In genomic region chr2:210541280-210541902, GRCh38 we compare ENCODE assay signal across 14 cellular contexts. TPM values are rescaled to one million over a fixed set of nuclear protein-coding genes. Genes with fewer than 3 reads are reported as not detected.
DNase-seq lines count a peak whose midpoint lies in the region; TF ChIP-seq lines count a peak whose summit lies in the region.
"Had no signal": no experiment of that assay in that cellular context is flagged by ENCODE, and none has a peak within 500 bp of the region (broad histone marks: within the 10 kb centered on the region; RNA-seq: fewer than 3 reads in every experiment).

No MANE protein-coding gene starts in this region.

- TF ChIP-seq CTCF in dorsolateral prefrontal cortex (IDR thresholded peaks at IDR 0.05 in 54 of 56, conservative IDR thresholded peaks at IDR 0.05 in 2 of 56; ENCODE audit: low read depth in 1 of 56, partially characterized antibody in 56 of 56) (no peak), liver (IDR thresholded peaks at IDR 0.05; ENCODE audit: low read depth, low read length, missing input control) (no peak)

- no peak overlapping the region for H3K4me3 ChIP-seq in dorsolateral prefrontal cortex
- peak overlapping the region in 2 of 3 donors; percentile 11 to 17 for H3K4me3 ChIP-seq in liver (ENCODE audit: low read depth in 1 of 3, low read length in 3 of 3)
- H3K4me3 ChIP-seq: esophagus squamous epithelium, right atrium auricular region, uterus had no signal

- intact Hi-C loops in dorsolateral prefrontal cortex (cut with DNase I) = no loop called here

- H3K27me3 ChIP-seq in dorsolateral prefrontal cortex = no peaks in the 10 kb centered on the region
- H3K27me3 ChIP-seq in liver (ENCODE audit: control insufficient read depth in 4 of 4, insufficient read depth in 4 of 4, low read length in 3 of 4) = no peaks in the 10 kb centered on the region
- H3K27me3 ChIP-seq: esophagus squamous epithelium, right atrium auricular region, uterus had no signal

- H3K36me3 ChIP-seq in liver (ENCODE audit: control insufficient read depth in 4 of 4, insufficient read depth in 3 of 4, low read depth in 1 of 4, low read length in 3 of 4) = no peaks in the 10 kb centered on the region
- H3K36me3 ChIP-seq: esophagus squamous epithelium, right atrium auricular region, uterus had no signal

- 19% methylated on average over 3 of the region's 3 CpGs for WGBS in liver

- peak overlapping the region in 31 of 59 donors; percentile 1 to 63 (median 25) for H3K27ac ChIP-seq in dorsolateral prefrontal cortex
- H3K27ac ChIP-seq in liver (ENCODE audit: low read depth in 1 of 2, low read length in 2 of 2) = peak overlapping the region; percentile 49 to 81
- H3K27ac ChIP-seq: esophagus squamous epithelium, right atrium auricular region, uterus had no signal

- H3K9me3 ChIP-seq in liver (ENCODE audit: control insufficient read depth in 4 of 4, low read length in 3 of 4) = no peaks in the 10 kb centered on the region
- H3K9me3 ChIP-seq: esophagus squamous epithelium, right atrium auricular region, uterus had no signal

- TF ChIP-seq RAD21 in liver (IDR thresholded peaks at IDR 0.05) = peak; percentile 39 to 42

- DNase-seq in Ammon's horn (ENCODE audit: low spot score) (peak; percentile 7), NCI-H146 (lab: John Stamatoyannopoulos, UW) (peak; percentile 58), dorsolateral prefrontal cortex (peak in 1 of 10 donors; percentile 32), hepatic stellate cell (ENCODE audit: low spot score) (no peak), NOMO-1 treated with DMSO at 0.1 percent for 48 hours (lab: John Stamatoyannopoulos, UW; ENCODE audit: unreplicated experiment) (no peak), UCSD-AML1 (lab: John Stamatoyannopoulos, UW; ENCODE audit: unreplicated experiment) (no peak)
- DNase-seq in stimulated activated CD4-positive, alpha-beta T cell treated with anti-CD3 and anti-CD28 coated beads, Interleukin-2, amount 100 ng/mL, for 48 hours = no peak
- DNase-seq: esophagus squamous epithelium; MV-4-11; SIG-M5; stimulated activated naive CD8-positive, alpha-beta T cell treated with anti-CD3 and anti-CD28 coated beads, Interleukin-15, amount 100 ng/mL, for 72 hours; uterus had no signal

- H3K4me1 ChIP-seq in liver (ENCODE audit: control insufficient read depth in 4 of 4, insufficient read depth in 4 of 4, low read length in 3 of 4) = peaks cover 9 to 48% (median 36%) of the 10 kb centered on the region in 4 donors
- H3K4me1 ChIP-seq: esophagus squamous epithelium, right atrium auricular region, uterus had no signal

- H3K9ac ChIP-seq in liver (ENCODE audit: low read depth in 1 of 2, low read length in 2 of 2) = peak overlapping the region in 1 of 2 donors; percentile 52

TF ChIP-seq in liver, 16 proteins besides CTCF, POLR2A, EP300 and RAD21:
- peak; percentile 84 to 87 for TF ChIP-seq HNF4A (conservative IDR thresholded peaks at IDR 0.05)
- TF ChIP-seq REST (IDR thresholded peaks at IDR 0.05) = peak; percentile 70
- TF ChIP-seq TAF1 (conservative IDR thresholded peaks at IDR 0.05) = peak; percentile 91
- TF ChIP-seq YY1 (IDR thresholded peaks at IDR 0.05) = peak; percentile 95
- peak in 1 of 2 donors; percentile 72 for TF ChIP-seq EGR1 (IDR thresholded peaks at IDR 0.05; ENCODE audit: low read depth in 2 of 2)
- TF ChIP-seq, protein P1, sequence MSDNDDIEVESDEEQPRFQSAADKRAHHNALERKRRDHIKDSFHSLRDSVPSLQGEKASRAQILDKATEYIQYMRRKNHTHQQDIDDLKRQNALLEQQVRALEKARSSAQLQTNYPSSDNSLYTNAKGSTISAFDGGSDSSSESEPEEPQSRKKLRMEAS (IDR thresholded peaks at IDR 0.05) = peak; percentile 70
- peak; percentile 74 for TF ChIP-seq FOXA2 (IDR thresholded peaks at IDR 0.05)
- peak; percentile 77 to 90 for TF ChIP-seq JUND (IDR thresholded peaks at IDR 0.05)
- TF ChIP-seq NR2F2 (IDR thresholded peaks at IDR 0.05) = no peak
- TF ChIP-seq, protein P2, sequence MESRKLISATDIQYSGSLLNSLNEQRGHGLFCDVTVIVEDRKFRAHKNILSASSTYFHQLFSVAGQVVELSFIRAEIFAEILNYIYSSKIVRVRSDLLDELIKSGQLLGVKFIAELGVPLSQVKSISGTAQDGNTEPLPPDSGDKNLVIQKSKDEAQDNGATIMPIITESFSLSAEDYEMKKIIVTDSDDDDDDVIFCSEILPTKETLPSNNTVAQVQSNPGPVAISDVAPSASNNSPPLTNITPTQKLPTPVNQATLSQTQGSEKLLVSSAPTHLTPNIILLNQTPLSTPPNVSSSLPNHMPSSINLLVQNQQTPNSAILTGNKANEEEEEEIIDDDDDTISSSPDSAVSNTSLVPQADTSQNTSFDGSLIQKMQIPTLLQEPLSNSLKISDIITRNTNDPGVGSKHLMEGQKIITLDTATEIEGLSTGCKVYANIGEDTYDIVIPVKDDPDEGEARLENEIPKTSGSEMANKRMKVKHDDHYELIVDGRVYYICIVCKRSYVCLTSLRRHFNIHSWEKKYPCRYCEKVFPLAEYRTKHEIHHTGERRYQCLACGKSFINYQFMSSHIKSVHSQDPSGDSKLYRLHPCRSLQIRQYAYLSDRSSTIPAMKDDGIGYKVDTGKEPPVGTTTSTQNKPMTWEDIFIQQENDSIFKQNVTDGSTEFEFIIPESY (IDR thresholded peaks at IDR 0.05) = peak; percentile 86
- peak; percentile 25 for TF ChIP-seq HNF4G (IDR thresholded peaks at IDR 0.05)
- TF ChIP-seq ATF3 (IDR thresholded peaks at IDR 0.05) = peak; percentile 44
- peak; percentile 92 for TF ChIP-seq SP1 (IDR thresholded peaks at IDR 0.05)
- TF ChIP-seq GABPA (IDR thresholded peaks at IDR 0.05 in 1 of 2, conservative IDR thresholded peaks at IDR 0.05 in 1 of 2) = peak in 1 of 2 donors; percentile 36
- TF ChIP-seq FOXA1 (IDR thresholded peaks at IDR 0.05) = peak; percentile 76
- peak; percentile 78 to 89 for TF ChIP-seq RXRA (IDR thresholded peaks at IDR 0.05)

RNA-seq across cellular contexts. Expression of gene CPS1, which starts 15.0 kb away (rescaled TPM):
- 10 to 100 TPM in 35 of 120 experiments, 1 to 10 TPM in 85; 3.5 to 15.7 (median 8.3) TPM for total RNA-seq in dorsolateral prefrontal cortex
- total RNA-seq in liver = 100 to 1,000 TPM; 651 to 930 TPM
- 100 to 1,000 TPM; 469 to 499 TPM for polyA plus RNA-seq in liver

Comparison
In these comparisons a context has a peak if more than half of its experiments do, and no peak if none do; other contexts are left out.
1. DNase-seq: peak in Ammon's horn (single experiment) and NCI-H146 (single experiment); none in hepatic stellate cell (single experiment), NOMO-1 treated with DMSO at 0.1 percent for 48 hours (single experiment), stimulated activated CD4-positive, alpha-beta T cell treated with anti-CD3 and anti-CD28 coated beads, Interleukin-2, amount 100 ng/mL, for 48 hours (0 of 2) and UCSD-AML1 (single experiment).
2. H3K4me3 ChIP-seq: peak in liver (2 of 3); none in dorsolateral prefrontal cortex (0 of 59).
3. RNA of gene CPS1, which starts 15.0 kb away (total RNA-seq): 651 to 930 TPM in liver; 3.5 to 15.7 TPM in dorsolateral prefrontal cortex; every median in the first group is over 10 times any median in the second.